1 cellular context compared by ENCODE assay signal in genomic region chr17:44082206-44082605, GRCh38.
TF ChIP-seq lines count a peak whose summit lies in the region.

No MANE protein-coding gene starts in this region.

TF ChIP-seq in GM23338, 12 proteins besides CTCF, POLR2A, EP300 and RAD21:
- TF ChIP-seq EZH2 (IDR thresholded peaks at IDR 0.05; ENCODE audit: low read depth, unreplicated experiment) (no peak), ZNF114 (CRISPR knock-in tag; IDR thresholded peaks at IDR 0.05) (no peak), ETS1 (IDR thresholded peaks at IDR 0.05) (no peak), ZNF462 (CRISPR knock-in tag; IDR thresholded peaks at IDR 0.05) (no peak), EZH2phosphoT487 (IDR thresholded peaks at IDR 0.05; ENCODE audit: unreplicated experiment) (no peak), STAT1 (IDR thresholded peaks at IDR 0.05; ENCODE audit: unreplicated experiment) (no peak), NANOG (IDR thresholded peaks at IDR 0.05; ENCODE audit: borderline replicate concordance) (no peak), ZNF331 (CRISPR knock-in tag; IDR thresholded peaks at IDR 0.05; ENCODE audit: low read depth) (no peak), POLR2AphosphoS5 (IDR thresholded peaks at IDR 0.05; ENCODE audit: low read depth) (no peak), JUNB (IDR thresholded peaks at IDR 0.05; ENCODE audit: unreplicated experiment) (no peak), REST (IDR thresholded peaks at IDR 0.05; ENCODE audit: unreplicated experiment) (no peak), CREB1 (CRISPR knock-in tag; IDR thresholded peaks at IDR 0.05; ENCODE audit: low read depth) (no peak)
TF ChIP-seq in GM23338: peak in this region for 0.
